In the genomic region with DNA sequence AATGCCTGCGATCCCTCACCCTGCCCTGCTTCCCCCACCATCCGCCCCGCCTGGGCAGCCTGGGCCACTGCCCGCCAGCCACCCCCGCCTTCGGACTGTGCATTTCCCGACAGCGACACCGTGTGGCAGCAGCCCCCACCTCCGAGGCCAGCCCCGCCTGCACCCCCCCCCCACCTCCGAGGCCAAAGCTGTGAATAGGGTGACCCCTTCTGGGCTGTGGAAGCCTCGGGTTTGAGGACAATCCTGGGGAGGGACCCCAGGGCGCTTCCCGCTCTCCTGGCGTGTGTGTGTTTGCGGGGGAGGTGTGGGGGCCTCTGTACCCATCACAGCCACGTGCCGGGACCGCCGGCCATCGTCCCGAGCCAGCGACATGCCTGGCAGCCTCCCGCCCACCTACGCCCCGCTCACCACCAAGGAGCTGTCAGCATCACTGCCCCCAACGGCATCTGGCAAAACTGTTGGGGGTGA, we compare ENCODE assay signal across 9 cellular contexts. TPM values are rescaled to one million over a fixed set of nuclear protein-coding genes. Genes with fewer than 3 reads are reported as not detected.
DNase-seq lines count a peak whose midpoint lies in the region; ATAC-seq, FAIRE-seq and TF ChIP-seq lines count a peak whose summit lies in the region.
"Had no signal": no experiment of that assay in that cellular context is flagged by ENCODE, and none has a peak within 500 bp of the region (broad histone marks: within the 10 kb centered on the region; RNA-seq: fewer than 3 reads in every experiment).

No MANE protein-coding gene starts in this region.

- POLR2A ChIA-PET in endothelial cell of umbilical vein (lab: Charles Lee): interaction anchor here (0.6 to 1.9 kb wide), 2 partner anchors 120 to 314 kb away, joined by 4 to 7 read pairs; no protein-coding TSS in a partner anchor

- H3K9me3 Mint-ChIP-seq in Calu3 (ENCODE audit: low read depth, unreplicated experiment): no peaks in the 10 kb centered on the region

- H3K4me3 Mint-ChIP-seq in Calu3 (ENCODE audit: low read depth, unreplicated experiment): no peak overlapping the region

- H3K4me1 Mint-ChIP-seq in Calu3 (ENCODE audit: low read depth, unreplicated experiment): peaks cover 26% of the 10 kb centered on the region

- CTCF ChIA-PET in Calu3 (lab: Charles Lee): interaction anchor here (0.6 to 3.8 kb wide), 15 partner anchors 17 to 1217 kb away, joined by 3 to 77 read pairs (median 5); no protein-coding TSS in a partner anchor
- CTCF ChIA-PET in endothelial cell of umbilical vein (lab: Charles Lee): interaction anchor here (0.5 to 6.4 kb wide), 34 partner anchors 10 to 253 kb away, joined by 3 to 241 read pairs (median 4); no protein-coding TSS in a partner anchor

- peaks cover 80% of the 10 kb centered on the region for H3K36me3 Mint-ChIP-seq in Calu3 (ENCODE audit: insufficient read depth, unreplicated experiment)

- no peak for TF ChIP-seq POLR2A in endothelial cell of umbilical vein (IDR thresholded peaks at IDR 0.05; ENCODE audit: low read depth, low read length)

- DNase-seq in Calu3 (peak; percentile 95), NOMO-1 (lab: John Stamatoyannopoulos, UW; ENCODE audit: unreplicated experiment in 2 of 2) (peak; percentile 68 to 92), endothelial cell of umbilical vein (ENCODE audit: low read depth, low spot score) (peak; percentile 85), midbrain (lab: John Stamatoyannopoulos, UW) (peak; percentile 93)
- DNase-seq in activated CD8-positive, alpha-beta memory T cell treated with anti-CD3 and anti-CD28 coated beads, Interleukin-2, amount 50 U/mL, for 4 hours: peak; percentile 82
- DNase-seq in stimulated activated CD8-positive, alpha-beta memory T cell treated with anti-CD3 and anti-CD28 coated beads, Interleukin-15, amount 100 ng/mL, for 4 hours (ENCODE audit: low read depth in 2 of 2): peak; percentile 62 to 67

- FAIRE-seq in endothelial cell of umbilical vein (lab: Jason Lieb, UNC): peak; percentile 89
- FAIRE-seq: TTC549 had no signal

- intact Hi-C loops in Calu3 (cut with micrococcal nuclease; ENCODE audit: unreplicated experiment) (loop anchor here (2.0 kb wide), 1 partner anchor 110 kb away; no protein-coding TSS in a partner anchor), endothelial cell of umbilical vein (cut with micrococcal nuclease) (loop anchor here (1.0 kb wide), 3 partner anchors 103 to 121 kb away; no protein-coding TSS in a partner anchor)

- H2AFZ ChIP-seq in endothelial cell of umbilical vein (ENCODE audit: low read depth, low read length): peak overlapping the region; percentile 15

- no peaks in the 10 kb centered on the region for H3K27me3 ChIP-seq in endothelial cell of umbilical vein (ENCODE audit: control insufficient read depth in 2 of 2, insufficient read depth in 2 of 2, low read length in 2 of 2)

- no peak overlapping the region for H3K4me3 ChIP-seq in endothelial cell of umbilical vein (replicated peaks in 1 of 3; ENCODE audit: insufficient read depth in 1 of 3, low read depth in 1 of 3, low read length in 3 of 3)

- peak; percentile 85 for TF ChIP-seq CTCF in Calu3 (IDR thresholded peaks at IDR 0.05; ENCODE audit: unreplicated experiment)
- TF ChIP-seq CTCF in endothelial cell of umbilical vein (IDR thresholded peaks at IDR 0.05; ENCODE audit: extremely low read depth in 1 of 2, insufficient read depth in 1 of 2, low read depth in 1 of 2, low read length in 2 of 2): peak; percentile 81 to 95

- ATAC-seq in HG02642 (IDR thresholded peaks at IDR 0.05; ENCODE audit: poor library complexity, unreplicated experiment) (peak; percentile 46), GM18907 (IDR thresholded peaks at IDR 0.05; ENCODE audit: unreplicated experiment) (no peak)

- H3K79me2 ChIP-seq in endothelial cell of umbilical vein (ENCODE audit: control insufficient read depth, insufficient read depth, low read length): no peaks in the 10 kb centered on the region

- H3K4me2 ChIP-seq in endothelial cell of umbilical vein (ENCODE audit: insufficient read depth, low read length): no peak overlapping the region

- no peaks in the 10 kb centered on the region for H4K20me1 ChIP-seq in endothelial cell of umbilical vein (replicated peaks; ENCODE audit: control insufficient read depth, extremely low read depth, insufficient read depth, low read length)

- dilution Hi-C loops in endothelial cell of umbilical vein (cut with MboI; ENCODE audit: extremely low pct_ligation_motif_present, low sequenced_read_pairs): no loop called here

- H3K9me1 ChIP-seq in endothelial cell of umbilical vein (replicated peaks; ENCODE audit: control insufficient read depth, extremely low read depth, insufficient read depth, low read length): no peaks in the 10 kb centered on the region

- H3K27ac ChIP-seq in endothelial cell of umbilical vein (ENCODE audit: insufficient read depth, low read depth, low read length): no peak overlapping the region

- no peaks in the 10 kb centered on the region for H3K9me3 ChIP-seq in endothelial cell of umbilical vein (replicated peaks; ENCODE audit: control insufficient read depth, insufficient read depth, low read length)

- peaks cover 0 to 13% of the 10 kb centered on the region in 2 experiments for H3K36me3 ChIP-seq in endothelial cell of umbilical vein (ENCODE audit: control insufficient read depth in 2 of 2, extremely low read depth in 1 of 2, insufficient read depth in 2 of 2, low read length in 2 of 2)

- no peak overlapping the region for H3K9ac ChIP-seq in endothelial cell of umbilical vein (replicated peaks; ENCODE audit: extremely low read depth, insufficient read depth, low read length)

- BruUV-seq in Calu3 (replicated peaks; lab: Mats Ljungman, UMichigan) (no TSS peak), endothelial cell of umbilical vein (replicated peaks; lab: Mats Ljungman, UMichigan) (no TSS peak)

- no peaks in the 10 kb centered on the region for H3K27me3 Mint-ChIP-seq in Calu3 (ENCODE audit: unreplicated experiment)

- no peaks in the 10 kb centered on the region for H3K4me1 ChIP-seq in endothelial cell of umbilical vein (ENCODE audit: control insufficient read depth, extremely low read depth, insufficient read depth, low read length)

- H3K27ac Mint-ChIP-seq in Calu3 (ENCODE audit: unreplicated experiment): peak overlapping the region; percentile 85

TF ChIP-seq in endothelial cell of umbilical vein, 7 proteins besides CTCF, POLR2A, EP300 and RAD21:
- no peak for TF ChIP-seq GATA2 (IDR thresholded peaks at IDR 0.05; ENCODE audit: insufficient read depth, insufficient read length, low read depth, low read length)
- TF ChIP-seq JUN (IDR thresholded peaks at IDR 0.05; ENCODE audit: borderline replicate concordance, insufficient read depth, insufficient read length, low read depth): no peak
- TF ChIP-seq EZH2 (IDR thresholded peaks at IDR 0.05; ENCODE audit: borderline replicate concordance, low read depth, low read length, severe bottlenecking): no peak
- TF ChIP-seq FOS (IDR thresholded peaks at IDR 0.05; ENCODE audit: borderline replicate concordance, insufficient read depth, low read length): no peak
- no peak for TF ChIP-seq POLR2AphosphoS5 (IDR thresholded peaks at IDR 0.05; ENCODE audit: insufficient read depth, low read depth, low read length)
- TF ChIP-seq MYC (IDR thresholded peaks at IDR 0.05; ENCODE audit: low read depth, low read length): no peak
- TF ChIP-seq, protein P1, sequence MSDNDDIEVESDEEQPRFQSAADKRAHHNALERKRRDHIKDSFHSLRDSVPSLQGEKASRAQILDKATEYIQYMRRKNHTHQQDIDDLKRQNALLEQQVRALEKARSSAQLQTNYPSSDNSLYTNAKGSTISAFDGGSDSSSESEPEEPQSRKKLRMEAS (IDR thresholded peaks at IDR 0.05; ENCODE audit: insufficient read depth, insufficient read length): no peak
TF ChIP-seq in endothelial cell of umbilical vein: peak in this region for 0.

RNA-seq across cellular contexts. Expression of a gene that starts 33.8 kb away (rescaled TPM):
- total RNA-seq in Calu3 (2022) (22.7 and 31.5 TPM in 2 replicates), endothelial cell of umbilical vein (6.6 and 10.7 TPM in 2 replicates)
- 2.9 and 3.1 TPM in 2 replicates for polyA plus RNA-seq in endothelial cell of umbilical vein
- 2.5 and 3.6 TPM in 2 replicates for polyA plus RNA-seq in endothelial cell of umbilical vein (2011; cell fraction: cytosol; rRNA removed)
- polyA plus RNA-seq in endothelial cell of umbilical vein (2011; cell fraction: nucleus; rRNA removed): 4.3 and 5.5 TPM in 2 replicates
- polyA plus RNA-seq in endothelial cell of umbilical vein (2012): 3.5 and 4.7 TPM in 2 replicates
- 8.8 and 10.2 TPM in 2 replicates for polyA minus RNA-seq in endothelial cell of umbilical vein
- polyA minus RNA-seq in endothelial cell of umbilical vein (2011; cell fraction: cytosol; rRNA and poly(A)+ RNA removed): 4.8 TPM
- 5.0 and 5.8 TPM in 2 replicates for polyA minus RNA-seq in endothelial cell of umbilical vein (2011; cell fraction: nucleus; rRNA and poly(A)+ RNA removed)
